ENCODE assay signal across 19 cellular contexts in the genomic region with DNA sequence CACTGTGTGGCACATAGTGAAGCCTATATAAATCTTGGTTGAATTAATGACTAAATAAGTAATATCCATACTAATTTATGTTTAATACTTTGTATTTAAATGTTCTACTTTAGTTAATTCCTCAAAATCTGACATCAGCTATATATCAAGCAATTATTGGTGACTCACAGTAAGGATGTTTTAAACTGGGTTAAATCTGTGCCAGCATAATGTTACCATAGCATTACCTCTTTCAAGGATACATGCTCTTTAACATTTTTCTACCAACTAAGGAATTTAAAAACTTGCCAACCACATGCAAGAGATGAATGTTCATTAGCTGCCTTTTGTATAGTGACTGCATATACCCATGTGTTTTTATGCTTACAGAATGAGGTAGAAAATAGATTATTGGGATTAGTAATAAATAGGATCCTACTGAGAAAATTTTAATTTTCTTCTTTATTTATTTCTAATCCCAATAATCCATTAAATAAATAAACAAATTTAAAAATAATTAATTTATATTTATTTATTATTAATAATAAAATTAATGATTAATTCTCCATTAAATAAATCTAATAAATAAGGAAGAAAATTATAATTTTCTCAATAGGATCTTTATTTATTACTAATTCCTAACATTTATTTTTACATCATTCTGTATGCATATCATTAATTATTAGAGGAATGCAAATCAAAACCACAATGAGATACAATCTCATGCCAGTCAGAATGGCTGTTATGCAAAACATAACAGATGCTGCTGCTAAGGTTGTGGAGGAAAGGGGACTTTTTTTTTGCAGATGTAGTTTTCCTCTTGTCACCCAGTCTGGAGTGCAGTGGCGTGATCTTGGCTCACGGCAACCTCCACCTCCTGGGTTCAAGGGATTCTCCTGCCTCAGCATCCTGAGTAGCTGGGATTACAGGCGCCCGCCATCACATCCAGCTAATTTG.
"Had no signal": no experiment of that assay in that cellular context is flagged by ENCODE, and none has a peak within 500 bp of the region (broad histone marks: within the 10 kb centered on the region; RNA-seq: fewer than 3 reads in every experiment).

No MANE protein-coding gene starts in this region.

- H3K4me1 ChIP-seq: breast epithelium, thyroid gland had no signal

- DNase-seq: activated CD4-positive, alpha-beta T cell treated with anti-CD3 and anti-CD28 coated beads, Interleukin-2, amount 50 U/mL, for 4 hours; activated CD4-positive, CD25-positive, alpha-beta regulatory T cell treated with anti-CD3 and anti-CD28 coated beads, Interleukin-2, amount 50 U/mL, for 72 hours; activated naive CD4-positive, alpha-beta T cell; activated naive CD8-positive, alpha-beta T cell treated with anti-CD3 and anti-CD28 coated beads, Interleukin-2, amount 10 ng/mL, durations not matched to agents 7 days and 5 days; activated T-cell treated with anti-CD3 and anti-CD28 coated beads for 4 hours; aorta; cerebellar nuclear complex; effector memory CD8-positive, alpha-beta T cell; foreskin keratinocyte; head of caudate nucleus; mesenchymal stem cell; naive thymus-derived CD8-positive, alpha-beta T cell; retina; stimulated activated CD4-positive, alpha-beta T cell treated with anti-CD3 and anti-CD28 coated beads, Interleukin-2, amount 100 ng/mL, for 48 hours; thyroid gland had no signal

- H3K9me3 ChIP-seq: breast epithelium, neutrophil, thyroid gland had no signal

- H3K27ac ChIP-seq: breast epithelium, epithelial cell of prostate, foreskin keratinocyte, neutrophil, thyroid gland had no signal

- H3K36me3 ChIP-seq: breast epithelium, neutrophil, thyroid gland had no signal

- H3K4me3 ChIP-seq: breast epithelium, thyroid gland had no signal

- ATAC-seq: effector memory CD8-positive, alpha-beta T cell; foreskin keratinocyte; naive thymus-derived CD8-positive, alpha-beta T cell; stimulated activated memory B cell treated with anti-CD40 and anti-IgM and Interleukin-4, amounts not matched to agents 10 μg/mL and 1 μg/mL and 100 μg/mL, for 72 hours had no signal

- H3K27me3 ChIP-seq: breast epithelium, foreskin keratinocyte, neutrophil, thyroid gland had no signal
